25 cellular contexts compared by ENCODE assay signal in the genomic region with DNA sequence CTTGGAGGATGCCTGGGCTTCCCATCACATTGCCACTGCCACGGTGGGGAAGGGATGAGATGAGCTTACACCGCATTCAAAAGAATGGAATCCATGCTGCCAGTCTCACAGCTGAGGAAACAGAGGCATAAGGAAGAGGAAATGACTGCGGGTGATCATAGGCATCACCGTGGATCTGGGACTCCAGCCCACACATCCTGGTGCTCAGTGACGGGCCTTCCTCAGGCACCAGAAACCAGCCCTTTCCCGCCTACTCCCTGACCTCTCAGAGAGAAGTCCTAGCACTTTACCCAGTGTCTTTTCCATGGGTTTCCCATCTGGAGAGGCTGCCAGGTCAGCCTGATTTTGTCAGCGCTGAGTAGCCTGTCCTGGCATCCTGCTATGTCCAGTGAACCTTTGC.
"Had no signal": no experiment of that assay in that cellular context is flagged by ENCODE, and none has a peak within 500 bp of the region (broad histone marks: within the 10 kb centered on the region; RNA-seq: fewer than 3 reads in every experiment).

No MANE protein-coding gene starts in this region.

- ATAC-seq: activated CD8-positive, alpha-beta memory T cell treated with anti-CD3 and anti-CD28 coated beads, Interleukin-2, amount 10 ng/mL, durations not matched to agents 7 days and 5 days; activated CD8-positive, alpha-beta T cell treated with anti-CD3 and anti-CD28 coated beads, Interleukin-2, amount 10 ng/mL, durations not matched to agents 7 days and 5 days; activated naive CD8-positive, alpha-beta T cell treated with anti-CD3 and anti-CD28 coated beads, Interleukin-2, amount 50 U/mL, for 24 hours had no signal

- DNase-seq: activated B cell treated with CpG ODN at 0.5 μM for 24 hours; activated CD4-positive, alpha-beta memory T cell treated with anti-CD3 and anti-CD28 coated beads, Interleukin-2, amount 10 ng/mL, durations not matched to agents 7 days and 5 days; activated CD4-positive, alpha-beta T cell treated with anti-CD3 and anti-CD28 coated beads for 4 hours; activated CD4-positive, alpha-beta T cell treated with anti-CD3 and anti-CD28 coated beads, Interleukin-2, amount 10 ng/mL, durations not matched to agents 24 days and 14 days; activated CD4-positive, alpha-beta T cell treated with anti-CD3 and anti-CD28 coated beads, Interleukin-2, amount 50 U/mL, for 1 hour; activated CD4-positive, alpha-beta T cell treated with anti-CD3 and anti-CD28 coated beads, Interleukin-2, amount 50 U/mL, for 48 hours; activated CD4-positive, CD25-positive, alpha-beta regulatory T cell treated with anti-CD3 and anti-CD28 coated beads, Interleukin-2, amount 50 U/mL, for 72 hours; activated CD8-positive, alpha-beta memory T cell treated with anti-CD3 and anti-CD28 coated beads for 24 hours; activated CD8-positive, alpha-beta memory T cell treated with anti-CD3 and anti-CD28 coated beads, Interleukin-2, amount 10 ng/mL, durations not matched to agents 7 days and 5 days; activated CD8-positive, alpha-beta memory T cell treated with anti-CD3 and anti-CD28 coated beads, Interleukin-2, amount 50 U/mL, for 48 hours; activated CD8-positive, alpha-beta T cell treated with anti-CD3 and anti-CD28 coated beads, Interleukin-2, amount 10 ng/mL, durations not matched to agents 7 days and 5 days; activated effector memory CD4-positive, alpha-beta T cell treated with Interleukin-2 at 50 U/mL for 16 hours; activated gamma-delta T cell; activated naive CD4-positive, alpha-beta T cell treated with anti-CD3 and anti-CD28 coated beads, Interleukin-2, amount 10 ng/mL, durations not matched to agents 7 days and 5 days; activated naive CD4-positive, alpha-beta T cell treated with Interleukin-2 at 50 U/mL for 16 hours; activated naive CD8-positive, alpha-beta T cell treated with anti-CD3 and anti-CD28 coated beads, Interleukin-2, amount 10 ng/mL, durations not matched to agents 7 days and 5 days; activated naive CD8-positive, alpha-beta T cell treated with anti-CD3 and anti-CD28 coated beads, Interleukin-2, amount 50 U/mL, for 24 hours; activated T-cell treated with anti-CD3 and anti-CD28 coated beads, Interleukin-2, amount 50 U/mL, for 24 hours; activated T-cell treated with anti-CD3 and anti-CD28 coated beads, Interleukin-2, amount 50 U/mL, for 48 hours; amygdala; anterior cingulate cortex; caudate nucleus; T-helper 1 cell; T-helper 2 cell; T-helper 9 cell had no signal
